15 cellular contexts compared by ENCODE assay signal in genomic region chr6:119192200-119192599, GRCh38.
DNase-seq lines count a peak whose midpoint lies in the region; ATAC-seq and TF ChIP-seq lines count a peak whose summit lies in the region.
"Had no signal": no experiment of that assay in that cellular context is flagged by ENCODE, and none has a peak within 500 bp of the region (broad histone marks: within the 10 kb centered on the region; RNA-seq: fewer than 3 reads in every experiment).

No MANE protein-coding gene starts in this region.

- TF ChIP-seq CTCF in activated CD8-positive, alpha-beta T cell treated with anti-CD3 and anti-CD28 coated beads for 36 hours (IDR thresholded peaks at IDR 0.05) = no peak
- TF ChIP-seq CTCF in lower leg skin (IDR thresholded peaks at IDR 0.05) = no peak

- no peak overlapping the region for H3K4me3 ChIP-seq in CD8-positive, alpha-beta memory T cell (ENCODE audit: low read length)
- no peak overlapping the region for H3K4me3 ChIP-seq in lower leg skin (ENCODE audit: low read depth, poor library complexity, severe bottlenecking)
- H3K4me3 ChIP-seq: HAP-1 had no signal

- DNase-seq in activated CD8-positive, alpha-beta T cell treated with anti-CD3 and anti-CD28 coated beads for 36 hours = no peak
- no peak for DNase-seq in activated CD8-positive, alpha-beta T cell treated with anti-CD3 and anti-CD28 coated beads, Interleukin-2, amount 10 ng/mL, durations not matched to agents 7 days and 5 days
- DNase-seq in CD8-positive, alpha-beta memory T cell = peak in 2 of 5 donors; percentile 2 to 25
- DNase-seq in effector memory CD8-positive, alpha-beta T cell = no peak
- DNase-seq in Right ventricle myocardium superior = no peak
- no peak for DNase-seq in lower leg skin (ENCODE audit: low spot score in 2 of 2)
- DNase-seq: C1 segment of cervical spinal cord; CD4-positive, alpha-beta memory T cell; DMS53; DMS79 treated with DMSO at 0.1 percent for 48 hours; GF-D8; GOT3; HFFc6 had no signal

- H3K27ac Mint-ChIP-seq in activated CD8-positive, alpha-beta T cell treated with anti-CD3 and anti-CD28 coated beads for 36 hours = peak overlapping the region; percentile 10
- H3K27ac Mint-ChIP-seq in activated CD8-positive, alpha-beta T cell treated with anti-CD3 and anti-CD28 coated beads, Interleukin-2, amount 10 ng/mL, durations not matched to agents 7 days and 5 days = no peak overlapping the region
- H3K27ac Mint-ChIP-seq in CD8-positive, alpha-beta memory T cell = peak overlapping the region in 7 of 8 donors; percentile 35 to 88 (median 78)
- peak overlapping the region in 1 of 2 donors; percentile 16 for H3K27ac Mint-ChIP-seq in effector memory CD8-positive, alpha-beta T cell
- H3K27ac Mint-ChIP-seq: CD4-positive, alpha-beta memory T cell; HFFc6 had no signal

- no peaks in the 10 kb centered on the region for H3K4me1 Mint-ChIP-seq in activated CD8-positive, alpha-beta T cell treated with anti-CD3 and anti-CD28 coated beads for 36 hours (ENCODE audit: low read depth)
- no peaks in the 10 kb centered on the region for H3K4me1 Mint-ChIP-seq in activated CD8-positive, alpha-beta T cell treated with anti-CD3 and anti-CD28 coated beads, Interleukin-2, amount 10 ng/mL, durations not matched to agents 7 days and 5 days (ENCODE audit: low read depth)
- H3K4me1 Mint-ChIP-seq in CD8-positive, alpha-beta memory T cell = peaks cover 0 to 15% (median 12%) of the 10 kb centered on the region in 3 donors
- H3K4me1 Mint-ChIP-seq in effector memory CD8-positive, alpha-beta T cell (ENCODE audit: low read depth in 2 of 2) = no peaks in the 10 kb centered on the region

- H3K36me3 ChIP-seq in CD8-positive, alpha-beta memory T cell (ENCODE audit: insufficient read depth, low read length) = peaks cover 4% of the 10 kb centered on the region

- ATAC-seq in activated CD8-positive, alpha-beta T cell treated with anti-CD3 and anti-CD28 coated beads for 36 hours = no peak
- ATAC-seq in activated CD8-positive, alpha-beta T cell treated with anti-CD3 and anti-CD28 coated beads, Interleukin-2, amount 10 ng/mL, durations not matched to agents 7 days and 5 days = no peak
- peak; percentile 94 for ATAC-seq in effector memory CD8-positive, alpha-beta T cell (replicated peaks)
- ATAC-seq in HG02981 (IDR thresholded peaks at IDR 0.05; ENCODE audit: unreplicated experiment) (no peak), Right ventricle myocardium superior (ENCODE audit: poor library complexity) (no peak)

- H3K27me3 ChIP-seq in CD8-positive, alpha-beta memory T cell (ENCODE audit: insufficient read depth, low read length, poor library complexity, severe bottlenecking) = no peaks in the 10 kb centered on the region

- POLR2A ChIA-PET in activated CD8-positive, alpha-beta T cell treated with anti-CD3 and anti-CD28 coated beads for 36 hours (lab: Charles Lee) = no interaction called here
- POLR2A ChIA-PET in activated CD8-positive, alpha-beta T cell treated with anti-CD3 and anti-CD28 coated beads, Interleukin-2, amount 10 ng/mL, durations not matched to agents 7 days and 5 days (lab: Charles Lee) = no interaction called here
- POLR2A ChIA-PET in CD8-positive, alpha-beta memory T cell (lab: Charles Lee) = no interaction called here

- H3K4me1 ChIP-seq in CD8-positive, alpha-beta memory T cell (ENCODE audit: insufficient read depth, low read length) = no peaks in the 10 kb centered on the region
- H3K4me1 ChIP-seq: HAP-1 had no signal

- WGBS in lower leg skin, 2 donors = 84 to 88% methylated on average over 3 of the region's 3 CpGs

- TF ChIP-seq POLR2A in lower leg skin (IDR thresholded peaks at IDR 0.05) = no peak

- H3K9me3 ChIP-seq in CD8-positive, alpha-beta memory T cell (ENCODE audit: low read length) = no peaks in the 10 kb centered on the region
- H3K9me3 ChIP-seq: HAP-1 had no signal

- H3K9me3 Mint-ChIP-seq in activated CD8-positive, alpha-beta T cell treated with anti-CD3 and anti-CD28 coated beads for 36 hours = no peaks in the 10 kb centered on the region
- H3K9me3 Mint-ChIP-seq in activated CD8-positive, alpha-beta T cell treated with anti-CD3 and anti-CD28 coated beads, Interleukin-2, amount 10 ng/mL, durations not matched to agents 7 days and 5 days (ENCODE audit: insufficient read depth) = no peaks in the 10 kb centered on the region
- H3K9me3 Mint-ChIP-seq in CD8-positive, alpha-beta memory T cell = no peaks in the 10 kb centered on the region
- no peaks in the 10 kb centered on the region for H3K9me3 Mint-ChIP-seq in effector memory CD8-positive, alpha-beta T cell
- H3K9me3 Mint-ChIP-seq: CD4-positive, alpha-beta memory T cell had no signal

- H3K36me3 Mint-ChIP-seq in activated CD8-positive, alpha-beta T cell treated with anti-CD3 and anti-CD28 coated beads for 36 hours (ENCODE audit: low read depth) = peaks cover 33% of the 10 kb centered on the region
- H3K36me3 Mint-ChIP-seq in activated CD8-positive, alpha-beta T cell treated with anti-CD3 and anti-CD28 coated beads, Interleukin-2, amount 10 ng/mL, durations not matched to agents 7 days and 5 days (ENCODE audit: low read depth) = peaks cover 11% of the 10 kb centered on the region
- H3K36me3 Mint-ChIP-seq in CD8-positive, alpha-beta memory T cell = peaks cover 20 to 75% (median 34%) of the 10 kb centered on the region in 3 donors
- H3K36me3 Mint-ChIP-seq in effector memory CD8-positive, alpha-beta T cell (ENCODE audit: insufficient read depth) = peaks cover 27% of the 10 kb centered on the region

- no peaks in the 10 kb centered on the region for H3K27me3 Mint-ChIP-seq in activated CD8-positive, alpha-beta T cell treated with anti-CD3 and anti-CD28 coated beads for 36 hours
- no peaks in the 10 kb centered on the region for H3K27me3 Mint-ChIP-seq in activated CD8-positive, alpha-beta T cell treated with anti-CD3 and anti-CD28 coated beads, Interleukin-2, amount 10 ng/mL, durations not matched to agents 7 days and 5 days (ENCODE audit: low read depth)
- no peaks in the 10 kb centered on the region for H3K27me3 Mint-ChIP-seq in CD8-positive, alpha-beta memory T cell
- H3K27me3 Mint-ChIP-seq in effector memory CD8-positive, alpha-beta T cell = no peaks in the 10 kb centered on the region
- H3K27me3 Mint-ChIP-seq: CD4-positive, alpha-beta memory T cell had no signal

- no peak overlapping the region for H3K27ac ChIP-seq in CD8-positive, alpha-beta memory T cell (ENCODE audit: low read depth, low read length)

- intact Hi-C loops in activated CD8-positive, alpha-beta T cell treated with anti-CD3 and anti-CD28 coated beads for 36 hours (cut with micrococcal nuclease) = no loop called here
- intact Hi-C loops in Right ventricle myocardium superior (cut with DNase I) = no loop called here
- intact Hi-C loops in lower leg skin (cut with DNase I; ENCODE audit: low total_unique reads) = no loop called here

- CTCF ChIA-PET in activated CD8-positive, alpha-beta T cell treated with anti-CD3 and anti-CD28 coated beads for 36 hours (lab: Charles Lee) = interaction anchor here (1.3 kb wide), 1 partner anchor 9 kb away, joined by 4 read pairs; no protein-coding TSS in a partner anchor
- CTCF ChIA-PET in activated CD8-positive, alpha-beta T cell treated with anti-CD3 and anti-CD28 coated beads, Interleukin-2, amount 10 ng/mL, durations not matched to agents 7 days and 5 days (lab: Charles Lee) = interaction anchor here (1.1 kb wide), 1 partner anchor 151 kb away, joined by 3 read pairs; no protein-coding TSS in a partner anchor
- CTCF ChIA-PET in CD8-positive, alpha-beta memory T cell (lab: Charles Lee) = no interaction called here

- H3K4me3 Mint-ChIP-seq in activated CD8-positive, alpha-beta T cell treated with anti-CD3 and anti-CD28 coated beads for 36 hours = no peak overlapping the region
- no peak overlapping the region for H3K4me3 Mint-ChIP-seq in activated CD8-positive, alpha-beta T cell treated with anti-CD3 and anti-CD28 coated beads, Interleukin-2, amount 10 ng/mL, durations not matched to agents 7 days and 5 days
- H3K4me3 Mint-ChIP-seq in CD8-positive, alpha-beta memory T cell = peak overlapping the region in 1 of 7 donors; percentile 12
- H3K4me3 Mint-ChIP-seq in effector memory CD8-positive, alpha-beta T cell = no peak overlapping the region
- H3K4me3 Mint-ChIP-seq: CD4-positive, alpha-beta memory T cell; HFFc6 had no signal
